In the genomic region with DNA sequence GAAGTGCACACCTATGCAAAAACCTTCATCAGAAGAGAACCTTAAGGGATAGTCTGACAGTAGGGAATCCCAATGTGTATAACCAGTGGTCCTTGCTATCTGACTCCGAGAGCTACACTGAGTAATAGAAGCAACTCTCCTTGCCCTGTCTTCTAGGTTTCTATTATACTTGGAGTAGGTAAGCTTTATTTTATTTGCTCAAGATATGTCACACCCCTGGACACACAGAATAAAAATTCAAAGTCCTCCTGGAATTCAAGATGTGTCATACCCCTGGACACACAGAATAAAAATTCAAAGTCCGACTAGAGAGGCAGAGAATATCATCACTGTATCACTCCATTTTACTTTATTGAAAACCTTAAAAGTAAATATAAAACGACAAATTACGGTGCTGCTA, we compare ENCODE assay signal across 4 cellular contexts.
DNase-seq lines count a peak whose midpoint lies in the region; ATAC-seq, FAIRE-seq and TF ChIP-seq lines count a peak whose summit lies in the region.
"Not testable (repeated sequence)": the region's sequence is repeated elsewhere in the genome, so short reads cannot be mapped to it uniquely, and the experiment has no call there.

No MANE protein-coding gene starts in this region.

- not testable (repeated sequence) for H3K4me2 ChIP-seq in A549; PC-3 (ENCODE audit: low read length)

- H3K9me3 ChIP-seq in A549; PC-3 (ENCODE audit: low read length); mucosa of descending colon: not testable (repeated sequence)

- not testable (repeated sequence) for H2AFZ ChIP-seq in PC-3 (ENCODE audit: low read length)

- not testable (repeated sequence) for H3K9me2 ChIP-seq in PC-3 (replicated peaks; ENCODE audit: low read length)

- not testable (repeated sequence) for TF ChIP-seq RAD21 in A549 (conservative IDR thresholded peaks at IDR 0.05 in 1 of 2, IDR thresholded peaks at IDR 0.05 in 1 of 2)

- not testable (repeated sequence) for H3K79me2 ChIP-seq in PC-3 (ENCODE audit: low read length)

- not testable (repeated sequence) for H3K36me3 ChIP-seq in PC-3 (ENCODE audit: low read depth, low read length); mucosa of descending colon (ENCODE audit: low read depth)

- no CpG with 5 or more reads among the region's 4 CpGs for WGBS in A549 (ENCODE audit: missing lambda C conversion rate)

- CTCF ChIA-PET in A549 (lab: Yijun Ruan, JAX); PC-3 (lab: Charles Lee): not testable (repeated sequence)

- not testable (repeated sequence) for TF ChIP-seq POLR2A in A549 (IDR thresholded peaks at IDR 0.05; ENCODE audit: low read length)

- POLR2A ChIA-PET in A549 (lab: Yijun Ruan, JAX); PC-3 (lab: Charles Lee; ENCODE audit: unreplicated experiment): not testable (repeated sequence)

- not testable (repeated sequence) for H3K27ac ChIP-seq in A549; PC-3 (ENCODE audit: low read length)

- H3K4me3 ChIP-seq in A549; PC-3 (ENCODE audit: low read length); mucosa of descending colon: not testable (repeated sequence)

- not testable (repeated sequence) for TF ChIP-seq EP300 in A549 (IDR thresholded peaks at IDR 0.05)

- H3K27me3 ChIP-seq in PC-3 (ENCODE audit: low read length): not testable (repeated sequence)

- TF ChIP-seq CTCF in A549 (IDR thresholded peaks at IDR 0.05); PC-3 (conservative IDR thresholded peaks at IDR 0.05; ENCODE audit: low read depth, low read length); mucosa of descending colon (IDR thresholded peaks at IDR 0.05): not testable (repeated sequence)

- not testable (repeated sequence) for H4K20me1 ChIP-seq in PC-3 (ENCODE audit: low read length)

- not testable (repeated sequence) for DNase-seq in A549 (ENCODE audit: low read depth in 1 of 2, low spot score in 1 of 2); PC-3; left colon; mucosa of descending colon

- intact Hi-C loops in PC-3 (cut with micrococcal nuclease); left colon (cut with DNase I, micrococcal nuclease); mucosa of descending colon (cut with DNase I, micrococcal nuclease): not testable (repeated sequence)

- FAIRE-seq in A549 (lab: Jason Lieb, UNC): not testable (repeated sequence)

- not testable (repeated sequence) for H3K9ac ChIP-seq in PC-3 (ENCODE audit: low read length)

- not testable (repeated sequence) for H3K4me1 ChIP-seq in A549; PC-3 (ENCODE audit: insufficient read depth, low read length); mucosa of descending colon (ENCODE audit: low read depth)

- H3F3A ChIP-seq in PC-3 (ENCODE audit: low read length, unreplicated experiment): not testable (repeated sequence)

- peak; percentile 61 to 82 for ATAC-seq in A549
- ATAC-seq in PC-3: peak; percentile 94
- peak; percentile 97 for ATAC-seq in left colon
- ATAC-seq in mucosa of descending colon: peak; percentile 95

- BruUV-seq in PC-3 (replicated peaks; lab: Mats Ljungman, UMichigan): not testable (repeated sequence)
